In the genomic region with DNA sequence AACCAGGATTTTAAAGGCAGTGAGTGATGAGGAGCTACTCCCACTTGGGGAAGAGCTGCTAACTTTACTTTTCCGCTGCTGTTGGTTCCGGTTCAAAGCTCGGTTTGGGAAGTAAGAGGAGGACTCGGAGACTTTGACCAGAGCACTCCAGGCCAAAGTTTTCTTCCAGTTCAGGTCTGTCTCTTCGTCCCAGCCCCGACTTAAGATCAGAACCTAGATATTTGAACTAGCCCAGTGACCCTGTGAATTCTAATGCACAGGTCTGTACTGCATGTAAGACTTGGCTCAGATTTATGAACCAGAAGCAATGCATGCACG, we compare ENCODE assay signal across 13 cellular contexts. TPM values are rescaled to one million over a fixed set of nuclear protein-coding genes. Genes with fewer than 3 reads are reported as not detected.
A peak's percentile ranks its signal among the peaks of the same experiment; 100 is the strongest.
DNase-seq lines count a peak whose midpoint lies in the region; ATAC-seq, FAIRE-seq and TF ChIP-seq lines count a peak whose summit lies in the region.
"Had no signal": no experiment of that assay in that cellular context is flagged by ENCODE, and none has a peak within 500 bp of the region (broad histone marks: within the 10 kb centered on the region; RNA-seq: fewer than 3 reads in every experiment).

No MANE protein-coding gene starts in this region.

- no peak for TF ChIP-seq POLR2A in lower leg skin (IDR thresholded peaks at IDR 0.05)

- peaks cover 29% of the 10 kb centered on the region for H3K36me3 Mint-ChIP-seq in HFFc6 (ENCODE audit: low read depth)
- H3K36me3 Mint-ChIP-seq: activated naive CD8-positive, alpha-beta T cell treated with anti-CD3 and anti-CD28 coated beads, Interleukin-2, amount 10 ng/mL, durations not matched to agents 7 days and 5 days; CD8-positive, alpha-beta T cell had no signal

- H3K27ac Mint-ChIP-seq in HFFc6: peak overlapping the region; percentile 90
- H3K27ac Mint-ChIP-seq: activated CD4-positive, alpha-beta memory T cell treated with anti-CD3 and anti-CD28 coated beads, Interleukin-2, amount 10 ng/mL, durations not matched to agents 7 days and 5 days; activated naive CD8-positive, alpha-beta T cell treated with anti-CD3 and anti-CD28 coated beads, Interleukin-2, amount 10 ng/mL, durations not matched to agents 7 days and 5 days; CD8-positive, alpha-beta T cell; stimulated activated naive CD8-positive, alpha-beta T cell treated with anti-CD3 and anti-CD28 coated beads, Interleukin-15, amount 100 ng/mL, for 72 hours had no signal

- TF ChIP-seq CTCF in HFFc6 (IDR thresholded peaks at IDR 0.05) (no peak), lower leg skin (IDR thresholded peaks at IDR 0.05) (no peak), GM13976 (IDR thresholded peaks at IDR 0.05; ENCODE audit: borderline replicate concordance, control extremely low read depth, extremely low read depth, insufficient read depth, missing control alignments) (no peak)

- peaks cover 25 to 40% of the 10 kb centered on the region in 2 donors for H3K27me3 ChIP-seq in duodenal mucosa (ENCODE audit: control insufficient read depth in 1 of 2, insufficient read depth in 2 of 2, low read length in 2 of 2)
- H3K27me3 ChIP-seq in small intestine (ENCODE audit: control insufficient read depth in 2 of 2, insufficient read depth in 2 of 2, low read length in 2 of 2): peaks cover 8 to 11% of the 10 kb centered on the region in 2 donors

- peak overlapping the region; percentile 99 for H3K4me3 Mint-ChIP-seq in HFFc6
- H3K4me3 Mint-ChIP-seq: activated CD4-positive, alpha-beta memory T cell treated with anti-CD3 and anti-CD28 coated beads, Interleukin-2, amount 10 ng/mL, durations not matched to agents 7 days and 5 days; activated naive CD8-positive, alpha-beta T cell treated with anti-CD3 and anti-CD28 coated beads, Interleukin-2, amount 10 ng/mL, durations not matched to agents 7 days and 5 days; CD8-positive, alpha-beta T cell; stimulated activated naive CD8-positive, alpha-beta T cell treated with anti-CD3 and anti-CD28 coated beads, Interleukin-15, amount 100 ng/mL, for 72 hours had no signal

- no peak for ATAC-seq in HG03432 (IDR thresholded peaks at IDR 0.05; ENCODE audit: unreplicated experiment)
- ATAC-seq: CD8-positive, alpha-beta T cell; stimulated activated naive CD8-positive, alpha-beta T cell treated with anti-CD3 and anti-CD28 coated beads, Interleukin-15, amount 100 ng/mL, for 72 hours had no signal

- in situ Hi-C loops in GM13976 (cut with MboI; ENCODE audit: low sequenced_read_pairs, unreplicated experiment): no loop called here

- WGBS in lower leg skin, 2 donors: 44 to 50% methylated on average over 7 of the region's 7 CpGs
- 15 to 33% (median 17%) methylated on average over 7 of the region's 7 CpGs for WGBS in small intestine, 3 donors

- H3K27me3 Mint-ChIP-seq in HFFc6 (ENCODE audit: insufficient read depth): peaks cover 2% of the 10 kb centered on the region; the same call in 1 of the 2 replicates

- intact Hi-C loops in lower leg skin (cut with DNase I; ENCODE audit: low total_unique reads): no loop called here

- H3K4me3 ChIP-seq in duodenal mucosa (ENCODE audit: low read depth in 1 of 2, low read length in 2 of 2) (peak overlapping the region; percentile 69 to 76), lower leg skin (ENCODE audit: low read depth, poor library complexity, severe bottlenecking) (peak overlapping the region; percentile 19), small intestine (ENCODE audit: low read depth in 1 of 2, low read length in 2 of 2) (no peak overlapping the region)

- peak overlapping the region in 1 of 2 donors; percentile 60 for H3K9ac ChIP-seq in duodenal mucosa (ENCODE audit: low read depth in 1 of 2, low read length in 2 of 2)

- H3K9me3 ChIP-seq in duodenal mucosa (ENCODE audit: control insufficient read depth in 1 of 2, low read length in 2 of 2): no peaks in the 10 kb centered on the region
- no peaks in the 10 kb centered on the region for H3K9me3 ChIP-seq in small intestine (ENCODE audit: control insufficient read depth, low read depth)

- H3K36me3 ChIP-seq in duodenal mucosa (ENCODE audit: control insufficient read depth in 1 of 2, insufficient read depth in 2 of 2, low read length in 2 of 2) (peaks cover 0 to 4% of the 10 kb centered on the region in 2 donors), small intestine (ENCODE audit: control insufficient read depth in 2 of 2, insufficient read depth in 2 of 2, low read length in 2 of 2) (no peaks in the 10 kb centered on the region)

- H3K4me1 Mint-ChIP-seq in HFFc6 (ENCODE audit: low read depth): peaks cover 68% of the 10 kb centered on the region

- peak overlapping the region; percentile 86 for H3K27ac ChIP-seq in duodenal mucosa (ENCODE audit: low read depth, low read length)
- H3K27ac ChIP-seq in small intestine (ENCODE audit: low read depth in 1 of 2, low read length in 1 of 2): peak overlapping the region in 1 of 2 donors; percentile 94

- no peak for FAIRE-seq in small intestine (lab: Jason Lieb, UNC)

- no peaks in the 10 kb centered on the region for H3K9me3 Mint-ChIP-seq in HFFc6
- H3K9me3 Mint-ChIP-seq: activated CD4-positive, alpha-beta memory T cell treated with anti-CD3 and anti-CD28 coated beads, Interleukin-2, amount 10 ng/mL, durations not matched to agents 7 days and 5 days; activated naive CD8-positive, alpha-beta T cell treated with anti-CD3 and anti-CD28 coated beads, Interleukin-2, amount 10 ng/mL, durations not matched to agents 7 days and 5 days; CD8-positive, alpha-beta T cell; stimulated activated naive CD8-positive, alpha-beta T cell treated with anti-CD3 and anti-CD28 coated beads, Interleukin-15, amount 100 ng/mL, for 72 hours had no signal

- no peak for DNase-seq in HFFc6
- DNase-seq in lower leg skin (ENCODE audit: low spot score in 2 of 2): peak in 1 of 2 donors; percentile 66
- peak; percentile 11 for DNase-seq in small intestine
- DNase-seq in cerebellar nuclear complex (lab: John Stamatoyannopoulos, UW): no peak
- DNase-seq in GM13976 (ENCODE audit: low spot score): no peak
- no peak for DNase-seq in SW 1271 (lab: John Stamatoyannopoulos, UW)
- DNase-seq: activated CD4-positive, alpha-beta memory T cell treated with anti-CD3 and anti-CD28 coated beads, Interleukin-2, amount 10 ng/mL, durations not matched to agents 7 days and 5 days; activated naive CD8-positive, alpha-beta T cell treated with anti-CD3 and anti-CD28 coated beads, Interleukin-2, amount 10 ng/mL, durations not matched to agents 7 days and 5 days; CD8-positive, alpha-beta T cell; NCI-H1417 treated with DMSO at 0.1 percent for 48 hours; stimulated activated naive CD8-positive, alpha-beta T cell treated with anti-CD3 and anti-CD28 coated beads, Interleukin-15, amount 100 ng/mL, for 72 hours had no signal

- H3K4me1 ChIP-seq in duodenal mucosa (ENCODE audit: control insufficient read depth in 1 of 2, insufficient read depth in 2 of 2, low read length in 2 of 2): peaks cover 10 to 14% of the 10 kb centered on the region in 2 donors
- no peaks in the 10 kb centered on the region for H3K4me1 ChIP-seq in small intestine (ENCODE audit: control insufficient read depth in 2 of 2, insufficient read depth in 1 of 2, low read depth in 1 of 2, low read length in 1 of 2)

RNA-seq across cellular contexts. Expression of gene COL4A2, which starts 2.0 kb away (rescaled TPM):
- 100 to 1,000 TPM; 202 to 327 (median 217) TPM for total RNA-seq in HFFc6 (2021; fragmentation: NEBNext Ultra II Directional; extraction: Animal tissue kit (Norgen Biotek cat#: 25700))
- 100 to 1,000 TPM in 1 of 4 donors, 10 to 100 TPM in 3; 40.8 to 119 (median 58.9) TPM for total RNA-seq in lower leg skin
- polyA plus RNA-seq in small intestine: 10 to 100 TPM; 42.3 to 76.7 (median 52.4) TPM
- total RNA-seq: activated CD4-positive, alpha-beta memory T cell treated with anti-CD3 and anti-CD28 coated beads, Interleukin-2, amount 10 ng/mL, durations not matched to agents 7 days and 5 days; activated naive CD8-positive, alpha-beta T cell treated with anti-CD3 and anti-CD28 coated beads, Interleukin-2, amount 10 ng/mL, durations not matched to agents 7 days and 5 days; CD8-positive, alpha-beta T cell had no signal

RNA-seq across cellular contexts. Expression of gene COL4A1, which starts 2.2 kb away (rescaled TPM):
- 100 to 1,000 TPM; 137 to 328 (median 148) TPM for total RNA-seq in HFFc6 (2021; fragmentation: NEBNext Ultra II Directional; extraction: Animal tissue kit (Norgen Biotek cat#: 25700))
- total RNA-seq in lower leg skin: 100 to 1,000 TPM in 1 of 4 donors, 10 to 100 TPM in 3; 41.0 to 105 (median 56.7) TPM
- 10 to 100 TPM in 1 of 3 donors, 1 to 10 TPM in 2; 3.1 to 58.5 (median 5.9) TPM for polyA plus RNA-seq in small intestine
- total RNA-seq: activated CD4-positive, alpha-beta memory T cell treated with anti-CD3 and anti-CD28 coated beads, Interleukin-2, amount 10 ng/mL, durations not matched to agents 7 days and 5 days; activated naive CD8-positive, alpha-beta T cell treated with anti-CD3 and anti-CD28 coated beads, Interleukin-2, amount 10 ng/mL, durations not matched to agents 7 days and 5 days; CD8-positive, alpha-beta T cell had no signal

Comparison
In these comparisons a context has a peak if more than half of its experiments do, and no peak if none do; other contexts are left out.
1. H3K4me3 ChIP-seq: peak in duodenal mucosa (2 of 2) and lower leg skin (single experiment); none in small intestine (0 of 2).